ENCODE assay signal across 8 cellular contexts in the genomic region with DNA sequence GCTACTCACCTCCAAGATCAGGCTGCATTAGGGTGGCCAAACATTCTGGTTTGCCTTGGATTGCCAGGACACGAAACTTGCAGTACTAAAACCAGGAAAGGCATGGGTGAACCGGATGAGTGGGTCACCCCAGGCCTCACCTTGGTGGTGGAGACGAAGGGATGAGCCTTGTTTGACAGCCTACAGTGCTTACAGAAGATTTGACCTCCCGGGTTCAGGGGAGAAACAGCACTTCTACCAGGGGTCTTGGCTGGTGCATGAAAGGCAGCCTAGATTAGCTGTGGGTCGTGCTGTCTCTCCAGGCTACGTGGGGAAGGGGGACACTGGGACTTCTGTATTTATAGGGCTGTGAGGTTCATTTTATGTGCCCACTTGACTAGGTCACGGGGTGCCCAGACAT.
"Had no signal": no experiment of that assay in that cellular context is flagged by ENCODE, and none has a peak within 500 bp of the region (broad histone marks: within the 10 kb centered on the region; RNA-seq: fewer than 3 reads in every experiment).

No MANE protein-coding gene starts in this region.

- H3K9me3 Mint-ChIP-seq: GM23338, H9 had no signal

- H2AFZ ChIP-seq: GM23338 had no signal

- ATAC-seq: GM23338, K562 had no signal

- H3K4me3 ChIP-seq: GM23338, K562 had no signal

- DNase-seq: H9, HCEC 1CT, IMR-90 had no signal

- H3K27ac Mint-ChIP-seq: GM23338, H9 had no signal

- FAIRE-seq: H1, H54, HTR-8/SVneo, K562 had no signal

- H3K4me2 ChIP-seq: GM23338 had no signal

- H3K4me3 Mint-ChIP-seq: GM23338, H9 had no signal
